19 cellular contexts compared by ENCODE assay signal in genomic region chrX:43121637-43122036, GRCh38.
DNase-seq lines count a peak whose midpoint lies in the region; ATAC-seq and TF ChIP-seq lines count a peak whose summit lies in the region.
"Had no signal": no experiment of that assay in that cellular context is flagged by ENCODE, and none has a peak within 500 bp of the region (broad histone marks: within the 10 kb centered on the region; RNA-seq: fewer than 3 reads in every experiment).

No MANE protein-coding gene starts in this region.

- no peak overlapping the region for H2BK12ac ChIP-seq in neuronal stem cell (ENCODE audit: low read length)

- H3K9ac ChIP-seq in neuronal stem cell (ENCODE audit: low read depth, low read length, poor library complexity) = no peak overlapping the region
- H3K9ac ChIP-seq: GM23248 had no signal

- H3K4ac ChIP-seq in neuronal stem cell (ENCODE audit: low read length) = no peak overlapping the region

- H3K9me3 ChIP-seq in neuronal stem cell (replicated peaks in 1 of 2; ENCODE audit: control insufficient read depth in 2 of 2, insufficient read depth in 1 of 2, low read depth in 1 of 2, low read length in 2 of 2) = no peaks in the 10 kb centered on the region
- H3K9me3 ChIP-seq: mucosa of descending colon, pancreas had no signal

- no peaks in the 10 kb centered on the region for H3K79me1 ChIP-seq in neuronal stem cell (ENCODE audit: low read depth, low read length)

- H3K27ac ChIP-seq in neuronal stem cell (replicated peaks; ENCODE audit: low read length) = no peak overlapping the region
- H3K27ac ChIP-seq: GM23248, pancreas, skin epidermis had no signal

- no peak for ATAC-seq in GM19452 (IDR thresholded peaks at IDR 0.05; ENCODE audit: unreplicated experiment)
- ATAC-seq: activated CD8-positive, alpha-beta T cell treated with anti-CD3 and anti-CD28 coated beads for 36 hours; activated T-helper 17 cell treated with anti-CD3 and anti-CD28 coated beads, Interleukin-2, amount 50 U/mL, for 72 hours; mucosa of descending colon; pancreas had no signal

- no peaks in the 10 kb centered on the region for H3K36me3 ChIP-seq in neuronal stem cell (replicated peaks in 1 of 2; ENCODE audit: control insufficient read depth in 2 of 2, insufficient read depth in 2 of 2, low read length in 2 of 2)
- H3K36me3 ChIP-seq: pancreas had no signal

- no peaks in the 10 kb centered on the region for H3K27me3 ChIP-seq in neuronal stem cell (ENCODE audit: control insufficient read depth in 3 of 3, insufficient read depth in 3 of 3, low read depth in 1 of 3, low read length in 3 of 3)

- no peak overlapping the region for H2BK15ac ChIP-seq in neuronal stem cell (ENCODE audit: low read length)

- H3K4me3 ChIP-seq in GM12864 (ENCODE audit: low read depth, low read length) (no peak overlapping the region), neuronal stem cell (ENCODE audit: low read length in 2 of 2) (no peak overlapping the region)
- H3K4me3 ChIP-seq: GM23248, mucosa of descending colon, pancreas, skin epidermis had no signal

- H3K18ac ChIP-seq in neuronal stem cell (ENCODE audit: low read length) = no peak overlapping the region

- no peak overlapping the region for H3K23ac ChIP-seq in neuronal stem cell (ENCODE audit: low read depth, low read length, poor library complexity)

- H3K4me1 ChIP-seq in neuronal stem cell (ENCODE audit: control insufficient read depth in 2 of 2, insufficient read depth in 1 of 2, low read depth in 1 of 2, low read length in 2 of 2) = no peaks in the 10 kb centered on the region
- H3K4me1 ChIP-seq: pancreas had no signal

- no peak overlapping the region for H3K4me2 ChIP-seq in neuronal stem cell (ENCODE audit: insufficient read depth, low read length, poor library complexity, severe bottlenecking)

- H2AK5ac ChIP-seq in neuronal stem cell (ENCODE audit: low read depth, low read length) = no peak overlapping the region

- H4K91ac ChIP-seq in neuronal stem cell (ENCODE audit: low read depth, low read length, poor library complexity) = no peak overlapping the region

- no CpG with 5 or more reads among the region's 1 CpG for WGBS in neuronal stem cell (ENCODE audit: extremely low coverage in 2 of 2, insufficient read length in 2 of 2, insufficient replicate concordance in 1 of 2), 2 donors

- no peak overlapping the region for H4K8ac ChIP-seq in neuronal stem cell (ENCODE audit: low read depth, low read length)

- peak; percentile 13 for TF ChIP-seq CTCF in GM12864 (IDR thresholded peaks at IDR 0.05; ENCODE audit: low read depth, low read length, missing control alignments)

- H2BK5ac ChIP-seq in neuronal stem cell (ENCODE audit: low read length) = no peak overlapping the region

- no peak overlapping the region for H2BK120ac ChIP-seq in neuronal stem cell (ENCODE audit: low read depth, low read length)

- H3K14ac ChIP-seq in neuronal stem cell (ENCODE audit: low read length) = no peak overlapping the region

- DNase-seq in GM12864 (ENCODE audit: low read depth) (no peak), HT-29 (ENCODE audit: low spot score) (peak; percentile 16), amniotic epithelial cell (ENCODE audit: low read depth) (peak; percentile 2), kidney glomerular epithelial cell (lab: John Stamatoyannopoulos, UW) (peak; percentile 0), nucleus accumbens (lab: John Stamatoyannopoulos, UW) (no peak), Ammon's horn (ENCODE audit: low spot score) (no peak), neuronal stem cell (ENCODE audit: low spot score) (no peak)
- DNase-seq: activated CD8-positive, alpha-beta T cell treated with anti-CD3 and anti-CD28 coated beads for 36 hours; GM23248; KG1; NCI-H1930; pancreas; SIG-M5; stimulated activated naive CD4-positive, alpha-beta T cell treated with Interleukin-2 at 50 U/mL for 16 hours; T1000 had no signal

- no peak overlapping the region for H2AFZ ChIP-seq in neuronal stem cell (ENCODE audit: low read length)
- H2AFZ ChIP-seq: GM23248 had no signal

Comparison
In these comparisons a context has a peak if more than half of its experiments do, and no peak if none do; other contexts are left out.
1. DNase-seq: peak in HT-29 (single experiment), amniotic epithelial cell (single experiment) and kidney glomerular epithelial cell (single experiment); none in GM12864 (single experiment), nucleus accumbens (0 of 56), Ammon's horn (single experiment) and neuronal stem cell (single experiment).